Comparison of ENCODE assay signal across 1 cellular context in the genomic region with DNA sequence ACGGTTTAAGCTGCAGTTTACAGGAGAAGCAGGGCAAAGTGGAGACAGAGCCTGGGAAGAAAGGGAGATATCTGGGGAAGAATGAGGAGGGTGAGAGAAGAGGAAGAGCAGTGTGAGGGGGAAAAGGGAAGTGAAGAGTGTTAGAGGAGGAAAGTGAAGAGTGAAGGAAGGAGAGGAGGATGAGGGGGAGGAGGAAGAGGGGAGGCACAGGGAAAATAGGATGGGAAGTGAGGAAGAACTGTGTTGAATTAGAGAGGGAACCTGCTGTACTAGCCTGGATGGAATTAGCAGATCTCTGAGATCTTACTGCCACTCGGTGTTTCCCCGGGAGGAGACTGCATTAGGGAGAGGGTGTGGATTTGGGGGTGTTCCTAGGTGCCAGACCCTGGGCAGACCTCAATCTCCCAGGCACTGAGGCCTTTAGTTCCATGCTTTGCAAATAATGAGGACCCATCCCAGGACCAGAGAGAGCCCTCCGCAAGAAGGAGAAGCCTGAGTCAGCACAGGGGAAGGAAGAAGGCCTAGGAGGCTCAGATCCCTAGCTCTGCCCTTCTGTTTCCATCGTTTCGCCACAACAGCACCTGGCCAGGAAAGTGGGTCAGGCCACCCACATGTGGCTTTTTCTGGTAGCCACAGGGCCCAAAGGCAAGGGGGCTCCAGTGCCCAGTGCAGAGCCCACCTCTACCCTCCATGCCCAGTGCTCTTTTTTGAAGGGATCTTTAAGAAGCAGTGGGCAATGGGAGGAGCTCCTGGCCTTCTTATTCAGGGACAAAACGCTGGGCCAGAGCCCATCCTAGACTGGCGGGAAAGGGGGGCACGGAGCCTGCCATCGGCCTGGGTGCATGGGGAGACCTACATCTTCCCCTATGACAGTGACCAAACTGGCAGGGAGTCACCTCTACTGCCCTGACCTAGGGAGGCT.
TF ChIP-seq lines count a peak whose summit lies in the region.

No MANE protein-coding gene starts in this region.

TF ChIP-seq in GM23338, 12 proteins besides CTCF, POLR2A, EP300 and RAD21:
- no peak for TF ChIP-seq ZNF331 (CRISPR knock-in tag; IDR thresholded peaks at IDR 0.05; ENCODE audit: low read depth)
